ENCODE assay signal across 22 cellular contexts in the genomic region with DNA sequence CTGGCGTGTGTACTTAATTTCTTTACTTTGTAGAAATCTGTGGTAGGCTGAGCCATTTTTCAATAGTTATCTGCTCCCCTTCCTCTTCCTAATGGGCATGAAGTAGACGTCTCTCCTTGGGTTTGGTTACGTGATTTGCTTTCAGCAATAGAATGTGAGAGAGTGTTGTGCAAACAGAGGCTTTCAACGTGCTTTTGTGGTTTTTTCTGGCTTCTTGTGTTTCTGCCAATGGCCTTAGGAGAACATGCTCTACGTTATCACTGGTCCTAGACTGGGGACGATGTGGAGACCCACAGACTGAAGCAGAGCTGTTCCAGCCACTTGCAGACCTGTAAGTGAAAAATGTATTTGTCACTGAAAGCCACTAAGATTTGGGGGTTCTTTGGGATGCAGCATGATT.
"Had no signal": no experiment of that assay in that cellular context is flagged by ENCODE, and none has a peak within 500 bp of the region (broad histone marks: within the 10 kb centered on the region; RNA-seq: fewer than 3 reads in every experiment).

No MANE protein-coding gene starts in this region.

- ATAC-seq: activated T-cell treated with anti-CD3 and anti-CD28 coated beads, Interleukin-2, amount 50 U/mL, for 72 hours; gastrocnemius medialis; left ventricle myocardium superior; psoas muscle; right cardiac atrium; stimulated activated naive CD8-positive, alpha-beta T cell treated with anti-CD3 and anti-CD28 coated beads, Interleukin-15, amount 100 ng/mL, for 72 hours had no signal

- H3K27ac ChIP-seq: ascending aorta, coronary artery, gastrocnemius medialis, psoas muscle, suprapubic skin, transverse colon had no signal

- H3K4me3 Mint-ChIP-seq: activated T-cell treated with anti-CD3 and anti-CD28 coated beads, Interleukin-2, amount 50 U/mL, for 72 hours; central memory CD8-positive, alpha-beta T cell; memory B cell; naive B cell; stimulated activated naive CD8-positive, alpha-beta T cell treated with anti-CD3 and anti-CD28 coated beads, Interleukin-15, amount 100 ng/mL, for 72 hours had no signal

- H3K4me1 Mint-ChIP-seq: memory B cell; naive B cell; stimulated activated naive CD8-positive, alpha-beta T cell treated with anti-CD3 and anti-CD28 coated beads, Interleukin-15, amount 100 ng/mL, for 72 hours had no signal

- H3K27ac Mint-ChIP-seq: activated T-cell treated with anti-CD3 and anti-CD28 coated beads, Interleukin-2, amount 50 U/mL, for 72 hours; memory B cell; naive B cell; stimulated activated naive CD8-positive, alpha-beta T cell treated with anti-CD3 and anti-CD28 coated beads, Interleukin-15, amount 100 ng/mL, for 72 hours had no signal

- H3K27me3 Mint-ChIP-seq: central memory CD8-positive, alpha-beta T cell had no signal

- DNase-seq: activated CD4-positive, alpha-beta T cell treated with anti-CD3 and anti-CD28 coated beads, Interleukin-2, amount 50 U/mL, for 4 hours; activated effector memory CD4-positive, alpha-beta T cell treated with anti-CD3 and anti-CD28 coated beads, Interleukin-2, amount 50 U/mL, for 16 hours; activated naive CD4-positive, alpha-beta T cell treated with anti-CD3 and anti-CD28 coated beads, Interleukin-2, amount 50 U/mL, for 16 hours; activated T-cell treated with anti-CD3 and anti-CD28 coated beads, Interleukin-2, amount 50 U/mL, for 72 hours; erythroblast; gastrocnemius medialis; head of caudate nucleus; kidney glomerular epithelial cell; left ventricle myocardium superior; naive B cell; psoas muscle; right cardiac atrium; small intestine; stimulated activated CD4-positive, alpha-beta T cell treated with anti-CD3 and anti-CD28 coated beads, Interleukin-15, amount 100 ng/mL, for 24 hours; stimulated activated CD4-positive, alpha-beta T cell treated with anti-CD3 and anti-CD28 coated beads, Interleukin-2, amount 100 ng/mL, for 48 hours; stimulated activated naive CD8-positive, alpha-beta T cell treated with anti-CD3 and anti-CD28 coated beads, Interleukin-15, amount 100 ng/mL, for 72 hours; transverse colon had no signal

- H3K4me3 ChIP-seq: ascending aorta, coronary artery, gastrocnemius medialis, psoas muscle, suprapubic skin, transverse colon had no signal

- H3K36me3 Mint-ChIP-seq: memory B cell, naive B cell had no signal

- H3K4me1 ChIP-seq: ascending aorta, gastrocnemius medialis, psoas muscle, suprapubic skin, transverse colon had no signal

- H3K9me3 ChIP-seq: ascending aorta, psoas muscle, transverse colon had no signal

- H3K36me3 ChIP-seq: ascending aorta, gastrocnemius medialis, suprapubic skin, transverse colon had no signal

- H3K9me3 Mint-ChIP-seq: central memory CD8-positive, alpha-beta T cell had no signal

- H3K27me3 ChIP-seq: ascending aorta, gastrocnemius medialis had no signal
